Comparison of ENCODE assay signal across 6 cellular contexts in genomic region chr7:55706451-55707195, GRCh38.
DNase-seq lines count a peak whose midpoint lies in the region; ATAC-seq, FAIRE-seq and TF ChIP-seq lines count a peak whose summit lies in the region.
"Not testable (repeated sequence)": the region's sequence is repeated elsewhere in the genome, so short reads cannot be mapped to it uniquely, and the experiment has no call there.

No MANE protein-coding gene starts in this region.

- H4K20me1 ChIP-seq in astrocyte (ENCODE audit: insufficient read depth, low read length) = not testable (repeated sequence)

- not testable (repeated sequence) for H3K79me2 ChIP-seq in astrocyte (ENCODE audit: insufficient read depth, low read length)

- H3K27ac ChIP-seq in A673 (ENCODE audit: low read depth, low read length, poor library complexity, severe bottlenecking) (peak overlapping the region; percentile 90), SK-N-MC (peak overlapping the region; percentile 98), epithelial cell of prostate (peak overlapping the region; percentile 87)
- H3K27ac ChIP-seq in astrocyte (ENCODE audit: low read depth, low read length) = not testable (repeated sequence)

- FAIRE-seq in astrocyte (lab: Jason Lieb, UNC) = peak; percentile 50

- not testable (repeated sequence) for H3K4me2 ChIP-seq in astrocyte (ENCODE audit: low read length)

- not testable (repeated sequence) for H3K9me3 Mint-ChIP-seq in astrocyte (ENCODE audit: unreplicated experiment); nephron; stimulated activated memory B cell treated with anti-CD40 and anti-IgM and Interleukin-4, amounts not matched to agents 10 μg/mL and 1 μg/mL and 100 μg/mL, for 72 hours

- peak; percentile 57 for DNase-seq in A673 (ENCODE audit: low spot score)
- DNase-seq in SK-N-MC (ENCODE audit: low read depth, low spot score) = peak; percentile 62
- not testable (repeated sequence) for DNase-seq in astrocyte (ENCODE audit: low read depth); epithelial cell of prostate (ENCODE audit: low read depth, low spot score)

- not testable (repeated sequence) for H3K4me3 ChIP-seq in A673 (ENCODE audit: low read depth, low read length, poor library complexity, severe bottlenecking); astrocyte (ENCODE audit: insufficient read depth, low read depth, low read length)
- peak overlapping the region; percentile 66 for H3K4me3 ChIP-seq in SK-N-MC

- H3K27me3 ChIP-seq in A673 (replicated peaks; ENCODE audit: insufficient read depth, low read depth, low read length, poor library complexity); astrocyte (ENCODE audit: insufficient read depth, low read length): not testable (repeated sequence)

- H2AFZ ChIP-seq in astrocyte (ENCODE audit: low read depth, low read length) = not testable (repeated sequence)

- not testable (repeated sequence) for H3K27me3 Mint-ChIP-seq in astrocyte (ENCODE audit: low read depth, unreplicated experiment); nephron (ENCODE audit: low read depth)
- H3K27me3 Mint-ChIP-seq in stimulated activated memory B cell treated with anti-CD40 and anti-IgM and Interleukin-4, amounts not matched to agents 10 μg/mL and 1 μg/mL and 100 μg/mL, for 72 hours = peaks cover 19% of the 10 kb centered on the region

- ATAC-seq in stimulated activated memory B cell treated with anti-CD40 and anti-IgM and Interleukin-4, amounts not matched to agents 10 μg/mL and 1 μg/mL and 100 μg/mL, for 72 hours = peak; percentile 43

- H3K4me1 Mint-ChIP-seq in astrocyte (ENCODE audit: low read depth, unreplicated experiment); stimulated activated memory B cell treated with anti-CD40 and anti-IgM and Interleukin-4, amounts not matched to agents 10 μg/mL and 1 μg/mL and 100 μg/mL, for 72 hours: not testable (repeated sequence)
- H3K4me1 Mint-ChIP-seq in nephron = peaks cover 10% of the 10 kb centered on the region

- not testable (repeated sequence) for H3K36me3 ChIP-seq in A673 (ENCODE audit: insufficient read depth, low read length, poor library complexity, severe bottlenecking); SK-N-MC (ENCODE audit: insufficient read depth, low read length); astrocyte (ENCODE audit: insufficient read depth, low read length)

- intact Hi-C loops in A673 (cut with micrococcal nuclease; ENCODE audit: unreplicated experiment) = loop anchor here (10.0 kb wide), 1 partner anchor 62 kb away; no protein-coding TSS in a partner anchor

- TF ChIP-seq CTCF in A673 (conservative IDR thresholded peaks at IDR 0.05; ENCODE audit: low read depth, low read length); astrocyte (IDR thresholded peaks at IDR 0.05; ENCODE audit: insufficient read depth, low read depth, low read length); nephron (IDR thresholded peaks at IDR 0.05; ENCODE audit: unreplicated experiment in 3 of 3): not testable (repeated sequence)

- POLR2A ChIA-PET in A673 (lab: Charles Lee; ENCODE audit: low non-redundant PET) = interaction anchor here (0.6 kb wide), 1 partner anchor 167 kb away, joined by 5 read pairs; no protein-coding TSS in a partner anchor

- not testable (repeated sequence) for H3K36me3 Mint-ChIP-seq in astrocyte (ENCODE audit: low read depth, unreplicated experiment); nephron (ENCODE audit: low read depth); stimulated activated memory B cell treated with anti-CD40 and anti-IgM and Interleukin-4, amounts not matched to agents 10 μg/mL and 1 μg/mL and 100 μg/mL, for 72 hours

- not testable (repeated sequence) for H3K4me3 Mint-ChIP-seq in astrocyte (ENCODE audit: unreplicated experiment); nephron; stimulated activated memory B cell treated with anti-CD40 and anti-IgM and Interleukin-4, amounts not matched to agents 10 μg/mL and 1 μg/mL and 100 μg/mL, for 72 hours

- peak overlapping the region; percentile 55 for H3K9ac ChIP-seq in SK-N-MC (ENCODE audit: insufficient read length)
- not testable (repeated sequence) for H3K9ac ChIP-seq in astrocyte (ENCODE audit: low read length)

- H3K4me1 ChIP-seq in A673 (ENCODE audit: insufficient read depth, low read length, poor library complexity, severe bottlenecking); astrocyte (ENCODE audit: insufficient read depth, low read length): not testable (repeated sequence)

- CTCF ChIA-PET in A673 (lab: Charles Lee) = not testable (repeated sequence)

- H3K9me3 ChIP-seq in A673 (ENCODE audit: low read depth, low read length, poor library complexity, severe bottlenecking); SK-N-MC (ENCODE audit: low read depth, low read length); astrocyte (ENCODE audit: insufficient read depth, low read depth, low read length): not testable (repeated sequence)

- H3K27ac Mint-ChIP-seq in astrocyte (ENCODE audit: unreplicated experiment); stimulated activated memory B cell treated with anti-CD40 and anti-IgM and Interleukin-4, amounts not matched to agents 10 μg/mL and 1 μg/mL and 100 μg/mL, for 72 hours: not testable (repeated sequence)
- peak overlapping the region in 2 of 3 experiments; percentile 49 to 62 for H3K27ac Mint-ChIP-seq in nephron

- not testable (repeated sequence) for BruUV-seq in A673 (replicated peaks; lab: Mats Ljungman, UMichigan)
